ENCODE assay signal across 1 cellular context in the genomic region with DNA sequence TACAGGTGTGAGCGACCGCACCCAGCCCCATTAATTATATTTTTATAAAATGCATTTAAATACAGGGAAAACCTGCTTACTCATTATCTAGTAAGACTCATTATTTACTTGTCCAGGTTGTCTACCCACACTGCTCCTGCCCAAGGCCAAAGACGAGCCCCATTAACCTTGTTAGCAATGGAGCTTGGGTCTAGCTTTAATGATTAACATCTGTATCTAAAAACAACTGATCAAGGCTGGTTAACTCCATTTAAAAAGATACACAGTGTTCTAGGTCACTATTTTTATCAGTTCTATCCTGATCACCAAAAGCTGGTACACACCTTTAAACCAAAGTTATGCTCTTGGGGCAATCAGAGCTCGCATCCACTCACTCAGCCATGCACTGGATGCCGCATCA.
TF ChIP-seq lines count a peak whose summit lies in the region.

No MANE protein-coding gene starts in this region.

TF ChIP-seq in WTC11, 78 proteins besides CTCF, POLR2A, EP300 and RAD21 (continued from another document):
- TF ChIP-seq, protein P1, sequence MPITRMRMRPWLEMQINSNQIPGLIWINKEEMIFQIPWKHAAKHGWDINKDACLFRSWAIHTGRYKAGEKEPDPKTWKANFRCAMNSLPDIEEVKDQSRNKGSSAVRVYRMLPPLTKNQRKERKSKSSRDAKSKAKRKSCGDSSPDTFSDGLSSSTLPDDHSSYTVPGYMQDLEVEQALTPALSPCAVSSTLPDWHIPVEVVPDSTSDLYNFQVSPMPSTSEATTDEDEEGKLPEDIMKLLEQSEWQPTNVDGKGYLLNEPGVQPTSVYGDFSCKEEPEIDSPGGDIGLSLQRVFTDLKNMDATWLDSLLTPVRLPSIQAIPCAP (CRISPR knock-in tag; IDR thresholded peaks at IDR 0.05) = no peak
- TF ChIP-seq NFYB (CRISPR knock-in tag; conservative IDR thresholded peaks at IDR 0.05; ENCODE audit: low read depth) = no peak
